1 cellular context compared by ENCODE assay signal in genomic region chr1:246582301-246583055, GRCh38.
TF ChIP-seq lines count a peak whose summit lies in the region.

No MANE protein-coding gene starts in this region.

TF ChIP-seq in K562, 482 proteins besides CTCF, POLR2A, EP300 and RAD21 (continued from another document and continues in another):
- TF ChIP-seq HINFP (tag; conservative IDR thresholded peaks at IDR 0.05; ENCODE audit: low read depth), result no peak
- no peak for TF ChIP-seq TFE3 (CRISPR knock-in tag; IDR thresholded peaks at IDR 0.05)
- TF ChIP-seq ZNF12 (CRISPR knock-in tag; IDR thresholded peaks at IDR 0.05), result no peak
- TF ChIP-seq AFF4 (CRISPR knock-in tag; IDR thresholded peaks at IDR 0.05), result no peak; the same call in 1 of the 2 replicates
- TF ChIP-seq DPF2 (IDR thresholded peaks at IDR 0.05), result peak; percentile 78
- no peak for TF ChIP-seq ZNF57 (CRISPR knock-in tag; IDR thresholded peaks at IDR 0.05)
- TF ChIP-seq ZNF76 (CRISPR knock-in tag; IDR thresholded peaks at IDR 0.05; ENCODE audit: borderline replicate concordance), result no peak
- TF ChIP-seq MBD2 (IDR thresholded peaks at IDR 0.05; ENCODE audit: borderline replicate concordance, low read depth), result 0 out of 2 replicates have a peak, but pooled peaks have one; percentile 52
- TF ChIP-seq RERE (CRISPR knock-in tag; IDR thresholded peaks at IDR 0.05; ENCODE audit: borderline replicate concordance), result no peak
- no peak for TF ChIP-seq ZNF398 (CRISPR knock-in tag; IDR thresholded peaks at IDR 0.05)
- peak; percentile 57 for TF ChIP-seq PKNOX1 (IDR thresholded peaks at IDR 0.05)
- no peak for TF ChIP-seq ELK1 (CRISPR knock-in tag; IDR thresholded peaks at IDR 0.05)
- 0 out of 2 replicates have a peak, but pooled peaks have one; percentile 34 for TF ChIP-seq ZBTB2 (IDR thresholded peaks at IDR 0.05)
- TF ChIP-seq XRCC5 (IDR thresholded peaks at IDR 0.05; ENCODE audit: low read depth, low read length), result no peak
- TF ChIP-seq RCOR1 (IDR thresholded peaks at IDR 0.05; ENCODE audit: borderline replicate concordance in 1 of 2, low read depth in 2 of 2, low read length in 2 of 2), result peak in 1 of 2 experiments; percentile 77; a peak in 2 of 4 replicates
- TF ChIP-seq NR2F6 (CRISPR knock-in tag; IDR thresholded peaks at IDR 0.05), result 0 out of 2 replicates have a peak, but pooled peaks have one; percentile 16
- no peak; the same call in 1 of the 2 replicates for TF ChIP-seq ZNF589 (CRISPR knock-in tag; IDR thresholded peaks at IDR 0.05; ENCODE audit: low read depth)
- TF ChIP-seq CBFB (CRISPR knock-in tag; IDR thresholded peaks at IDR 0.05), result no peak
- TF ChIP-seq TCF7 (IDR thresholded peaks at IDR 0.05; ENCODE audit: borderline replicate concordance), result no peak
- no peak for TF ChIP-seq E2F3 (CRISPR knock-in tag; IDR thresholded peaks at IDR 0.05)
- no peak for TF ChIP-seq TAL1 (IDR thresholded peaks at IDR 0.05)
- TF ChIP-seq NR2C2 (CRISPR knock-in tag; IDR thresholded peaks at IDR 0.05), result no peak
- TF ChIP-seq NR2C2 (tag; IDR thresholded peaks at IDR 0.05), result no peak
- no peak for TF ChIP-seq RAD51 (IDR thresholded peaks at IDR 0.05; ENCODE audit: borderline replicate concordance, low read depth)
- TF ChIP-seq ZNF407 (IDR thresholded peaks at IDR 0.05; ENCODE audit: low read depth), result no peak
